ENCODE assay signal across 1 cellular context in genomic region chr6:149565539-149566371, GRCh38.
A peak's percentile ranks its signal among the peaks of the same experiment; 100 is the strongest.
TF ChIP-seq lines count a peak whose summit lies in the region.

No MANE protein-coding gene starts in this region.

TF ChIP-seq in K562, 482 proteins besides CTCF, POLR2A, EP300 and RAD21 (continued from another document and continues in another):
- TF ChIP-seq FOXO4 (CRISPR knock-in tag; IDR thresholded peaks at IDR 0.05) (no peak), YY1 (IDR thresholded peaks at IDR 0.05; ENCODE audit: borderline replicate concordance in 1 of 3, control insufficient read depth in 1 of 3, extremely low read depth in 1 of 3, insufficient read depth in 3 of 3, insufficient read length in 1 of 3, insufficient replicate concordance in 2 of 3, low read depth in 1 of 3, low read length in 2 of 3) (peak; percentile 28 to 85 (median 80)), AFF1 (IDR thresholded peaks at IDR 0.05; ENCODE audit: low read depth in 1 of 2, partially characterized antibody in 2 of 2) (peak; percentile 45 to 59), ELK1 (CRISPR knock-in tag; IDR thresholded peaks at IDR 0.05) (no peak), NR1H2 (CRISPR knock-in tag; IDR thresholded peaks at IDR 0.05) (0 out of 2 replicates have a peak, but pooled peaks have one; percentile 43), ARID1B (IDR thresholded peaks at IDR 0.05) (peak; percentile 52), PYGO2 (tag; IDR thresholded peaks at IDR 0.05) (no peak), NKRF (IDR thresholded peaks at IDR 0.05; ENCODE audit: borderline replicate concordance) (peak; percentile 86; the same call in 1 of the 2 replicates), ATF6 (CRISPR knock-in tag; IDR thresholded peaks at IDR 0.05) (no peak), HOMEZ (CRISPR knock-in tag; IDR thresholded peaks at IDR 0.05) (no peak), TRIM24 (IDR thresholded peaks at IDR 0.05) (0 out of 4 replicates have a peak, but pooled peaks of 1 of the 2 experiments have one; percentile 25), CHCHD3 (CRISPR knock-in tag; IDR thresholded peaks at IDR 0.05) (no peak), RBBP5 (IDR thresholded peaks at IDR 0.05; ENCODE audit: borderline replicate concordance, insufficient read depth, low read length, poor library complexity, severe bottlenecking) (no peak), EP400 (IDR thresholded peaks at IDR 0.05) (peak; percentile 59), ZNF57 (CRISPR knock-in tag; IDR thresholded peaks at IDR 0.05) (no peak), ZNF282 (CRISPR knock-in tag; IDR thresholded peaks at IDR 0.05) (no peak), KLF6 (CRISPR knock-in tag; IDR thresholded peaks at IDR 0.05; ENCODE audit: borderline replicate concordance) (no peak), GTF2A2 (tag; IDR thresholded peaks at IDR 0.05) (no peak), ZNF449 (CRISPR knock-in tag; IDR thresholded peaks at IDR 0.05) (no peak), GTF2E2 (tag; IDR thresholded peaks at IDR 0.05) (no peak), ZNF224 (CRISPR knock-in tag; IDR thresholded peaks at IDR 0.05) (no peak), THAP7 (CRISPR knock-in tag; IDR thresholded peaks at IDR 0.05) (no peak), PHF8 (IDR thresholded peaks at IDR 0.05; ENCODE audit: borderline replicate concordance, low read length) (no peak), HES1 (IDR thresholded peaks at IDR 0.05; ENCODE audit: low read depth) (no peak), SP2 (IDR thresholded peaks at IDR 0.05; ENCODE audit: extremely low read depth, low read depth, low read length, poor library complexity, severe bottlenecking) (no peak), ZFP36 (IDR thresholded peaks at IDR 0.05; ENCODE audit: low read depth, low read length, partially characterized antibody) (no peak), ZFP91 (CRISPR knock-in tag; IDR thresholded peaks at IDR 0.05) (no peak), REST (CRISPR knock-in tag; IDR thresholded peaks at IDR 0.05; ENCODE audit: low read depth) (no peak), PKNOX1 (IDR thresholded peaks at IDR 0.05) (peak; percentile 62)
